ENCODE assay signal across 1 cellular context in genomic region chr16:88428616-88429386, GRCh38.
TF ChIP-seq lines count a peak whose summit lies in the region.

No MANE protein-coding gene starts in this region.

TF ChIP-seq in GM23338, 12 proteins besides CTCF, POLR2A, EP300 and RAD21 (continued from another document):
- TF ChIP-seq REST (IDR thresholded peaks at IDR 0.05; ENCODE audit: unreplicated experiment) (no peak), ZNF331 (CRISPR knock-in tag; IDR thresholded peaks at IDR 0.05; ENCODE audit: low read depth) (no peak), STAT1 (IDR thresholded peaks at IDR 0.05; ENCODE audit: unreplicated experiment) (no peak), ZNF462 (CRISPR knock-in tag; IDR thresholded peaks at IDR 0.05) (no peak), POLR2AphosphoS5 (IDR thresholded peaks at IDR 0.05; ENCODE audit: low read depth) (no peak), EZH2 (IDR thresholded peaks at IDR 0.05; ENCODE audit: low read depth, unreplicated experiment) (no peak), ETS1 (IDR thresholded peaks at IDR 0.05) (no peak)
